ENCODE assay signal across 9 cellular contexts in the genomic region with DNA sequence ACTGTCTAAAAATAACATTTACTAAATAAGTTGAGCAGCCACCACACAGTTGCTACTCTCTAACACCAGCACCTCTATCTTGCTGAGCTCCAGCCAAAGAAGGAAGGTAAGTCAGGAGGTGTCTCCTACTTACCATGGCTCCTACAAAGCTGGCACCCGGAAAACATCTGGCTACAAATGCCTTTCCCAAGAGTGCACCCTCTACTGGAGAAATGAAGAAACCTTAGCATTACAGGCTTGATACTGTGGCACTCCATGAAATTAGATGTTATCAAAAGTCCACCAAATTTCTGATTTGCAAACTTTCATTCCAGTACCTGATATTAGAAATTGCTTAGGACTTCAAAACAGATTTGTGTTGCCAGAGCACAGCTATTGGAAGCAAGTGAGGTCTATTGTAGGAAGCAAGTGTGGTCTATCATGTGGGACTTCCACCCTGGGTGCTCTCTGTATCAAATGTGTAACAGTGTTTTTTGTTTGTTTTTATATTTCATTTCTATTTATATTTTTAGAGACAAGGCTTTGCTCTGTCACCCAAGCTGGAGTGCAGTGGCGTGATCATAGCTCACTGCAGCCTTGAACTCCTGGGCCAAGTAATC. TPM values are rescaled to one million over a fixed set of nuclear protein-coding genes. Genes with fewer than 3 reads are reported as not detected.
DNase-seq lines count a peak whose midpoint lies in the region; ATAC-seq and TF ChIP-seq lines count a peak whose summit lies in the region.
"Had no signal": no experiment of that assay in that cellular context is flagged by ENCODE, and none has a peak within 500 bp of the region (broad histone marks: within the 10 kb centered on the region; RNA-seq: fewer than 3 reads in every experiment).

No MANE protein-coding gene starts in this region.

- no peak for TF ChIP-seq POLR2A in adrenal gland (IDR thresholded peaks at IDR 0.05)

- POLR2A ChIA-PET in HEK293 (lab: Yijun Ruan, JAX): interaction anchor here (1.1 kb wide), 1 partner anchor 25 kb away, joined by 4 read pairs; the partner anchor contains the start of gene RFK

- H3K27ac Mint-ChIP-seq in activated naive CD4-positive, alpha-beta T cell treated with anti-CD3 and anti-CD28 coated beads, Interleukin-2, amount 50 U/mL, for 72 hours: no peak overlapping the region
- H3K27ac Mint-ChIP-seq: natural killer cell treated with Interleukin-12 subunit alpha and Interleukin-12 subunit beta and Interleukin-15 and Interleukin-18, amount 100 ng/mL, for 72 hours had no signal

- peak in 1 of 2 donors; percentile 75 for ATAC-seq in lower lobe of right lung
- ATAC-seq in activated naive CD4-positive, alpha-beta T cell treated with anti-CD3 and anti-CD28 coated beads, Interleukin-2, amount 50 U/mL, for 72 hours: no peak

- intact Hi-C loops in adrenal gland (cut with DNase I) (no loop called here), lower lobe of right lung (cut with DNase I) (no loop called here)

- H3K9me3 ChIP-seq in HEK293 (ENCODE audit: control insufficient read depth, insufficient read depth, low read depth, low read length): no peaks in the 10 kb centered on the region
- H3K9me3 ChIP-seq in adrenal gland (replicated peaks in 1 of 3): no peaks in the 10 kb centered on the region
- H3K9me3 ChIP-seq in lower lobe of right lung: no peaks in the 10 kb centered on the region

- H3K4me1 ChIP-seq in HEK293 (ENCODE audit: control insufficient read depth, insufficient read depth, low read length) (no peaks in the 10 kb centered on the region), adrenal gland (replicated peaks in 1 of 2) (peaks cover 0 to 5% of the 10 kb centered on the region in 2 donors), lower lobe of right lung (no peaks in the 10 kb centered on the region)

- H3K4me3 ChIP-seq in HEK293 (ENCODE audit: low read depth, low read length) (no peak overlapping the region), adrenal gland (no peak overlapping the region), lower lobe of right lung (no peak overlapping the region)

- 34 to 64% (median 52%) methylated on average over 2 of the region's 2 CpGs for WGBS in adrenal gland, 4 donors

- CTCF ChIA-PET in HEK293 (lab: Yijun Ruan, JAX): interaction anchor here (0.6 to 2.3 kb wide), 21 partner anchors 9 to 683 kb away, joined by 3 to 21 read pairs (median 4); partner anchors contain the start of gene RFK

- DNase-seq in COLO668 (lab: John Stamatoyannopoulos, UW; ENCODE audit: unreplicated experiment): peak; percentile 9
- DNase-seq in adrenal gland: peak in 5 of 7 donors; percentile 17 to 45 (median 34)
- no peak for DNase-seq in lower lobe of right lung
- no peak for DNase-seq in activated naive CD4-positive, alpha-beta T cell treated with anti-CD3 and anti-CD28 coated beads, Interleukin-2, amount 50 U/mL, for 72 hours (ENCODE audit: low spot score in 2 of 2)
- DNase-seq in DMS79 (lab: John Stamatoyannopoulos, UW): no peak
- no peak for DNase-seq in amygdala (lab: John Stamatoyannopoulos, UW)
- no peak for DNase-seq in OCI-M2 (lab: John Stamatoyannopoulos, UW; ENCODE audit: unreplicated experiment)

- H3K36me3 Mint-ChIP-seq in activated naive CD4-positive, alpha-beta T cell treated with anti-CD3 and anti-CD28 coated beads, Interleukin-2, amount 50 U/mL, for 72 hours: peaks cover 0 to 5% of the 10 kb centered on the region in 2 donors
- H3K36me3 Mint-ChIP-seq: natural killer cell treated with Interleukin-12 subunit alpha and Interleukin-12 subunit beta and Interleukin-15 and Interleukin-18, amount 100 ng/mL, for 72 hours had no signal

- H3K27me3 ChIP-seq in adrenal gland (no peaks in the 10 kb centered on the region), lower lobe of right lung (ENCODE audit: low read depth) (no peaks in the 10 kb centered on the region)

- TF ChIP-seq CTCF in HEK293 (tag by site-specific recombination; IDR thresholded peaks at IDR 0.05): no peak
- TF ChIP-seq CTCF in adrenal gland (IDR thresholded peaks at IDR 0.05): peak; percentile 36 to 62 (median 52)
- peak; percentile 59 for TF ChIP-seq CTCF in lower lobe of right lung (IDR thresholded peaks at IDR 0.05)

- no peak overlapping the region for H3K27ac ChIP-seq in HEK293 (ENCODE audit: extremely low read depth, low read depth, low read length)
- no peak overlapping the region for H3K27ac ChIP-seq in adrenal gland
- no peak overlapping the region for H3K27ac ChIP-seq in lower lobe of right lung

- H3K36me3 ChIP-seq in HEK293 (ENCODE audit: control insufficient read depth in 2 of 2, insufficient read depth in 1 of 2, low read length in 2 of 2) (no peaks in the 10 kb centered on the region), adrenal gland (replicated peaks in 1 of 2) (no peaks in the 10 kb centered on the region), lower lobe of right lung (no peaks in the 10 kb centered on the region)

- H3K9me3 Mint-ChIP-seq in activated naive CD4-positive, alpha-beta T cell treated with anti-CD3 and anti-CD28 coated beads, Interleukin-2, amount 50 U/mL, for 72 hours: peaks cover 4 to 5% of the 10 kb centered on the region in 2 donors
- H3K9me3 Mint-ChIP-seq: natural killer cell treated with Interleukin-12 subunit alpha and Interleukin-12 subunit beta and Interleukin-15 and Interleukin-18, amount 100 ng/mL, for 72 hours had no signal

TF ChIP-seq in HEK293, 187 proteins besides CTCF, POLR2A, EP300 and RAD21:
- TF ChIP-seq ZBTB20 (tag by site-specific recombination; IDR thresholded peaks at IDR 0.05) (no peak), ZNF654 (tag by site-specific recombination; IDR thresholded peaks at IDR 0.05; ENCODE audit: low read depth) (peak; percentile 28; the same call in 1 of the 2 replicates)
TF ChIP-seq in HEK293: peak in this region for 1.

RNA-seq across cellular contexts. Expression of gene RFK, which starts 25.7 kb away (rescaled TPM):
- 10 to 100 TPM; 10.3 to 29.0 (median 22.5) TPM for total RNA-seq in adrenal gland
- polyA plus RNA-seq in adrenal gland: 10 to 100 TPM in 1 of 3 donors, 1 to 10 TPM in 2; 8.1 to 48.5 (median 9.2) TPM
- total RNA-seq in lower lobe of right lung: 18.4 TPM
- 10 to 100 TPM in 1 of 2 donors, 1 to 10 TPM in 1; 5.8 to 12.2 TPM for total RNA-seq in activated naive CD4-positive, alpha-beta T cell treated with anti-CD3 and anti-CD28 coated beads, Interleukin-2, amount 50 U/mL, for 72 hours

RNA-seq across cellular contexts. Expression of gene GCNT1, which starts 39.1 kb away (rescaled TPM):
- 10 to 100 TPM in 1 of 8 donors, 1 to 10 TPM in 6, under 1 TPM in 1; 0.79 to 56.4 (median 3.9) TPM for total RNA-seq in adrenal gland
- polyA plus RNA-seq in adrenal gland: 1 to 10 TPM in 2 of 3 donors, under 1 TPM in 1; 0.77 to 1.3 (median 1.2) TPM
- total RNA-seq in lower lobe of right lung: 14.4 TPM
- 1 to 10 TPM; 3.8 to 4.8 TPM for total RNA-seq in activated naive CD4-positive, alpha-beta T cell treated with anti-CD3 and anti-CD28 coated beads, Interleukin-2, amount 50 U/mL, for 72 hours

Comparison
In these comparisons a context has a peak if more than half of its experiments do, and no peak if none do; other contexts are left out.
1. DNase-seq: peak in COLO668 (single experiment) and adrenal gland (5 of 7); none in lower lobe of right lung (single experiment), activated naive CD4-positive, alpha-beta T cell treated with anti-CD3 and anti-CD28 coated beads, Interleukin-2, amount 50 U/mL, for 72 hours (0 of 2), DMS79 (single experiment), amygdala (0 of 56) and OCI-M2 (single experiment).